Comparison of ENCODE assay signal across 11 cellular contexts in the genomic region with DNA sequence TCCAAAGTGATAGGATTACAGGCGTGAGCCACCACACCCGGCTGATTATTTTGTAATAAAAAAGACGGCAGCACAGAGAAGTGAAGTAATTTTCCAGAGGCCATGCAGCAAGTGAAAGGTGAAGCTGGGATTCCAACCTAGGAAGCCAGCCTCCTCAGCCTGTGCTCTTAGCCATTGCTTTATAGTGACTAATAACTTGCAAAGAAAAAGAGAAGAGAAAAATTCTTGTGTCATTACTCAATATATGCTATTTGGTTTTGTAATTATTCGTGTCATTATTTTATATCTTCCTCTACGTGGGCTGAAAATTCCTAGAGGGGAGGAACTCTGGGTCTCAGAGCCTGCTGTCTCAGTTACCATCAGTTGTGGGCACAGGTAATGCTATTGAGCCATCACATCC. TPM values are rescaled to one million over a fixed set of nuclear protein-coding genes. Genes with fewer than 3 reads are reported as not detected.
DNase-seq lines count a peak whose midpoint lies in the region; ATAC-seq and TF ChIP-seq lines count a peak whose summit lies in the region.
"Had no signal": no experiment of that assay in that cellular context is flagged by ENCODE, and none has a peak within 500 bp of the region (broad histone marks: within the 10 kb centered on the region; RNA-seq: fewer than 3 reads in every experiment).

No MANE protein-coding gene starts in this region.

- peak overlapping the region; percentile 92 for H3K4me2 ChIP-seq in PC-3 (ENCODE audit: low read length)

- peaks cover 28% of the 10 kb centered on the region for H3K36me3 Mint-ChIP-seq in activated CD4-positive, alpha-beta T cell treated with anti-CD3 and anti-CD28 coated beads, Interleukin-2, amount 10 ng/mL, durations not matched to agents 24 days and 14 days (ENCODE audit: low read depth)
- peaks cover 26 to 33% of the 10 kb centered on the region in 2 donors for H3K36me3 Mint-ChIP-seq in stimulated activated naive B cell treated with anti-CD40 and anti-IgM and Interleukin-4, amounts not matched to agents 10 μg/mL and 1 μg/mL and 100 μg/mL, for 72 hours

- peaks cover 47% of the 10 kb centered on the region for H3K79me2 ChIP-seq in PC-3 (ENCODE audit: low read length)

- H3F3A ChIP-seq in PC-3 (ENCODE audit: low read length, unreplicated experiment), result peaks cover 14% of the 10 kb centered on the region

- no TSS peak for BruUV-seq in PC-3 (replicated peaks; lab: Mats Ljungman, UMichigan)

- peaks cover 25% of the 10 kb centered on the region for H3K36me3 ChIP-seq in PC-3 (ENCODE audit: low read depth, low read length)

- peak overlapping the region; percentile 68 for H3K9ac ChIP-seq in PC-3 (ENCODE audit: low read length)

- peaks cover 8% of the 10 kb centered on the region for H3K27me3 Mint-ChIP-seq in activated CD4-positive, alpha-beta T cell treated with anti-CD3 and anti-CD28 coated beads, Interleukin-2, amount 10 ng/mL, durations not matched to agents 24 days and 14 days
- H3K27me3 Mint-ChIP-seq in stimulated activated naive B cell treated with anti-CD40 and anti-IgM and Interleukin-4, amounts not matched to agents 10 μg/mL and 1 μg/mL and 100 μg/mL, for 72 hours, result no peaks in the 10 kb centered on the region

- DNase-seq in activated CD4-positive, alpha-beta T cell treated with anti-CD3 and anti-CD28 coated beads, Interleukin-2, amount 10 ng/mL, durations not matched to agents 24 days and 14 days, result no peak
- no peak for DNase-seq in activated CD4-positive, alpha-beta T cell treated with anti-CD3 and anti-CD28 coated beads for 1 hour
- peak; percentile 86 for DNase-seq in PC-3
- peak; percentile 86 for DNase-seq in epithelial cell of esophagus (ENCODE audit: low read depth)
- DNase-seq in stimulated activated naive B cell treated with anti-CD40 and anti-IgM and Interleukin-4, amounts not matched to agents 10 μg/mL and 1 μg/mL and 100 μg/mL, for 72 hours, result no peak
- no peak for DNase-seq in NCI-H2171 treated with DMSO at 0.1 percent for 48 hours (lab: John Stamatoyannopoulos, UW)
- DNase-seq: activated CD8-positive, alpha-beta memory T cell treated with anti-CD3 and anti-CD28 coated beads, Interleukin-2, amount 50 U/mL, for 4 hours; NCI-H2081 treated with DMSO at 0.1 percent for 48 hours had no signal

- H3K4me3 ChIP-seq in PC-3 (ENCODE audit: low read length), result peak overlapping the region; percentile 99; the same call in 1 of the 2 replicates
- H3K4me3 ChIP-seq in epithelial cell of esophagus (ENCODE audit: low read length), result no peak overlapping the region

- H4K20me1 ChIP-seq in PC-3 (ENCODE audit: low read length), result peaks cover 25% of the 10 kb centered on the region

- peaks cover 37% of the 10 kb centered on the region for H3K4me1 Mint-ChIP-seq in activated CD4-positive, alpha-beta T cell treated with anti-CD3 and anti-CD28 coated beads, Interleukin-2, amount 10 ng/mL, durations not matched to agents 24 days and 14 days
- peaks cover 23 to 57% of the 10 kb centered on the region in 2 donors for H3K4me1 Mint-ChIP-seq in stimulated activated naive B cell treated with anti-CD40 and anti-IgM and Interleukin-4, amounts not matched to agents 10 μg/mL and 1 μg/mL and 100 μg/mL, for 72 hours

- intact Hi-C loops in activated CD4-positive, alpha-beta T cell treated with anti-CD3 and anti-CD28 coated beads, Interleukin-2, amount 10 ng/mL, durations not matched to agents 24 days and 14 days (cut with micrococcal nuclease), result loop anchor here (5.0 kb wide), 1 partner anchor 585 kb away; the partner anchor contains the start of gene ACBD6
- intact Hi-C loops in PC-3 (cut with micrococcal nuclease), result loop anchor here (5.0 kb wide), 1 partner anchor 65 kb away; the partner anchor contains the start of gene STX6

- peaks cover 15% of the 10 kb centered on the region for H3K4me1 ChIP-seq in PC-3 (ENCODE audit: insufficient read depth, low read length)

- H3K9me3 Mint-ChIP-seq in activated CD4-positive, alpha-beta T cell treated with anti-CD3 and anti-CD28 coated beads, Interleukin-2, amount 10 ng/mL, durations not matched to agents 24 days and 14 days, result no peaks in the 10 kb centered on the region
- no peaks in the 10 kb centered on the region for H3K9me3 Mint-ChIP-seq in stimulated activated naive B cell treated with anti-CD40 and anti-IgM and Interleukin-4, amounts not matched to agents 10 μg/mL and 1 μg/mL and 100 μg/mL, for 72 hours
- H3K9me3 Mint-ChIP-seq: T-helper 1 cell treated with Interleukin-12 subunit alpha and Interleukin-12 subunit beta and Interleukin-4 antibody, amounts not matched to agents 30 μg/mL and 1 μg/mL, for 36 hours had no signal

- H3K27me3 ChIP-seq in PC-3 (ENCODE audit: low read length), result no peaks in the 10 kb centered on the region

- H2AFZ ChIP-seq in PC-3 (ENCODE audit: low read length), result no peak overlapping the region

- H3K4me3 Mint-ChIP-seq in activated CD4-positive, alpha-beta T cell treated with anti-CD3 and anti-CD28 coated beads, Interleukin-2, amount 10 ng/mL, durations not matched to agents 24 days and 14 days, result peak overlapping the region; percentile 93
- peak overlapping the region; percentile 91 to 97 for H3K4me3 Mint-ChIP-seq in stimulated activated naive B cell treated with anti-CD40 and anti-IgM and Interleukin-4, amounts not matched to agents 10 μg/mL and 1 μg/mL and 100 μg/mL, for 72 hours

- CTCF ChIA-PET in PC-3 (lab: Charles Lee), result no interaction called here

- peak overlapping the region; percentile 90 for H3K27ac ChIP-seq in PC-3 (ENCODE audit: low read length)

- no peaks in the 10 kb centered on the region for H3K9me3 ChIP-seq in PC-3 (ENCODE audit: low read length)

- ATAC-seq in PC-3 (peak; percentile 28), HG03135 (IDR thresholded peaks at IDR 0.05; ENCODE audit: unreplicated experiment) (no peak), GM19467 (IDR thresholded peaks at IDR 0.05; ENCODE audit: unreplicated experiment) (no peak)
- peak; percentile 11 to 15 for ATAC-seq in stimulated activated naive B cell treated with anti-CD40 and anti-IgM and Interleukin-4, amounts not matched to agents 10 μg/mL and 1 μg/mL and 100 μg/mL, for 72 hours (replicated peaks)

- H3K9me2 ChIP-seq in PC-3 (replicated peaks; ENCODE audit: low read length), result no peaks in the 10 kb centered on the region

- TF ChIP-seq CTCF in PC-3 (conservative IDR thresholded peaks at IDR 0.05; ENCODE audit: low read depth, low read length) (no peak), epithelial cell of esophagus (IDR thresholded peaks at IDR 0.05; ENCODE audit: insufficient read depth, low read depth, low read length, missing control alignments) (no peak)

- POLR2A ChIA-PET in PC-3 (lab: Charles Lee; ENCODE audit: unreplicated experiment), result no interaction called here

- H3K27ac Mint-ChIP-seq in activated CD4-positive, alpha-beta T cell treated with anti-CD3 and anti-CD28 coated beads, Interleukin-2, amount 10 ng/mL, durations not matched to agents 24 days and 14 days, result peak overlapping the region; percentile 56
- H3K27ac Mint-ChIP-seq in stimulated activated naive B cell treated with anti-CD40 and anti-IgM and Interleukin-4, amounts not matched to agents 10 μg/mL and 1 μg/mL and 100 μg/mL, for 72 hours, result peak overlapping the region; percentile 98
- H3K27ac Mint-ChIP-seq: T-helper 1 cell treated with Interleukin-12 subunit alpha and Interleukin-12 subunit beta and Interleukin-4 antibody, amounts not matched to agents 30 μg/mL and 1 μg/mL, for 36 hours had no signal

RNA-seq across cellular contexts. Expression of gene IER5, which starts 1.6 kb away (rescaled TPM):
- 48.3 and 48.6 TPM in 2 replicates for total RNA-seq in activated CD4-positive, alpha-beta T cell treated with anti-CD3 and anti-CD28 coated beads, Interleukin-2, amount 10 ng/mL, durations not matched to agents 24 days and 14 days
- total RNA-seq in PC-3 (2014; rRNA removed), result 100 and 126 TPM in 2 replicates

RNA-seq across cellular contexts. Expression of gene MR1, which starts 53.1 kb away (rescaled TPM):
- total RNA-seq in activated CD4-positive, alpha-beta T cell treated with anti-CD3 and anti-CD28 coated beads, Interleukin-2, amount 10 ng/mL, durations not matched to agents 24 days and 14 days, result 14.6 and 16.2 TPM in 2 replicates
- total RNA-seq in PC-3 (2014; rRNA removed), result 3.4 and 4.4 TPM in 2 replicates

Comparison
In these comparisons a context has a peak if more than half of its experiments do, and no peak if none do; other contexts are left out.
1. DNase-seq: peak in PC-3 (single experiment) and epithelial cell of esophagus (single experiment); none in activated CD4-positive, alpha-beta T cell treated with anti-CD3 and anti-CD28 coated beads, Interleukin-2, amount 10 ng/mL, durations not matched to agents 24 days and 14 days (single experiment), activated CD4-positive, alpha-beta T cell treated with anti-CD3 and anti-CD28 coated beads for 1 hour (single experiment), stimulated activated naive B cell treated with anti-CD40 and anti-IgM and Interleukin-4, amounts not matched to agents 10 μg/mL and 1 μg/mL and 100 μg/mL, for 72 hours (single experiment) and NCI-H2171 treated with DMSO at 0.1 percent for 48 hours (single experiment).
2. ATAC-seq: peak in PC-3 (single experiment) and stimulated activated naive B cell treated with anti-CD40 and anti-IgM and Interleukin-4, amounts not matched to agents 10 μg/mL and 1 μg/mL and 100 μg/mL, for 72 hours (2 of 2); none in HG03135 (single experiment) and GM19467 (single experiment).